ENCODE assay signal across 15 cellular contexts in the genomic region with DNA sequence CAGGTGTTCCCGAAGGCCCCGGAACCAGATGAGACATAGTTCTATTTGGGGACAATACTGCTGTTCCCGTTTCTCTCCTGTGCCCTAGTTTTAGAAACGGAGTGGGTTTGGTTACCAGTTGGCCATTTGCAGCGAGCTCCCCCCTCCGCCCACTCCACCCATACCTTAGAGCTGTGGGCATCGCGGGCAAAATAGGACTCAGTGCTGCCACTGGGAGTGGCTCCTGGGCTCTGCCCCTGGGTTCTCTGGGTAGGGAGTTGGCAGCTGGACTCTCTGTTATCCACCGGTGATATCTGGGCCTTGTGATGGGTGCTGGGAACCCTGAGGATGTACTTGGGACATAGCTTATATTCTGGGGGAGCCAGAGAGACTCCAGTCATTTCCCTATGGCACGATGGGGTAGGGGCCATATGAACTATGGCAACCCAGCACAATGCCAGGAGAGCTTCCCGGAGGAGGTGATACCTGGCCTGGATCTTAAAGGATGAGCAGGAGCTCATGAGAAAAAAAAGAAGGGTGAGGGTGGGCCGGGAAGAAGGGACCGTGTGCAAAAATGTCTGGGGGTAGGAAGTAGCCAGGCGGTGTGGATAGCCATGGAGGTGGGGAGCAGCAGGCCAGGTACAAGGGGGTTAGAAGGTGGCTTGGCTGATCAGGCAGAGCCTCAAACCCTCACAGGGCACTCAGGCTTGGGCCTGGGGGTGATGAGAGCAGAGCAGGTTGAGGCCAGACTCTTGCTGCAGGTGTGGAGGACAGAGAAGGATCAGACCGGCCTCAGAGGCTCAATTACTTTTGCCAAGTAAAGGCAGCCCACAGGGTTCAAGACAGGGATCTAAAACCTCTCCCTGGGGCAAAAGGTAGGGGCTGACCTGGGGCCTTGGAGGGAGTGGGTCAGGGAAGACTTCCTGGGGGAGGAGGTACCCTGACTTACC. TPM values are rescaled to one million over a fixed set of nuclear protein-coding genes. Genes with fewer than 3 reads are reported as not detected.
DNase-seq lines count a peak whose midpoint lies in the region; ATAC-seq and TF ChIP-seq lines count a peak whose summit lies in the region.
"Had no signal": no experiment of that assay in that cellular context is flagged by ENCODE, and none has a peak within 500 bp of the region (broad histone marks: within the 10 kb centered on the region; RNA-seq: fewer than 3 reads in every experiment).

No MANE protein-coding gene starts in this region.

- TF ChIP-seq EP300 in gastroesophageal sphincter (IDR thresholded peaks at IDR 0.05), result no peak

- H3K27me3 Mint-ChIP-seq in progenitor cell of endocrine pancreas, result no peaks in the 10 kb centered on the region

- peaks cover 9 to 55% (median 29%) of the 10 kb centered on the region in 11 experiments; a peak in 20 of 22 replicates for H3K36me3 ChIP-seq in BLaER1 treated with 17β-estradiol and CSF1 and Interleukin-3, amounts not matched to agents 10 nM and 100 nM
- H3K36me3 ChIP-seq in gastroesophageal sphincter (peaks cover 0 to 14% of the 10 kb centered on the region in 2 donors), vagina (no peaks in the 10 kb centered on the region)

- H3K4me3 Mint-ChIP-seq in progenitor cell of endocrine pancreas (ENCODE audit: low read depth), result no peak overlapping the region

- 69 to 84% methylated on average over 6 of the region's 15 CpGs for WGBS in gastroesophageal sphincter (ENCODE audit: low coverage in 1 of 2), 2 donors
- 78 to 80% methylated on average over 15 of the region's 15 CpGs for WGBS in lower leg skin, 2 donors

- H4K20me1 ChIP-seq in BLaER1 treated with 17β-estradiol and CSF1 and Interleukin-3, amounts not matched to agents 10 nM and 100 nM, result peaks cover 30 to 100% (median 95%) of the 10 kb centered on the region in 11 experiments

- peak overlapping the region in 7 of 10 experiments; percentile 42 to 62 (median 51); a peak in 11 of 20 replicates for H3K4me3 ChIP-seq in BLaER1 treated with 17β-estradiol and CSF1 and Interleukin-3, amounts not matched to agents 10 nM and 100 nM
- H3K4me3 ChIP-seq in gastroesophageal sphincter, result no peak overlapping the region
- no peak overlapping the region for H3K4me3 ChIP-seq in lower leg skin (ENCODE audit: low read depth, poor library complexity, severe bottlenecking)
- H3K4me3 ChIP-seq in vagina, result no peak overlapping the region
- H3K4me3 ChIP-seq: mucosa of descending colon had no signal

- peaks cover 4% of the 10 kb centered on the region for H3K4me1 Mint-ChIP-seq in progenitor cell of endocrine pancreas (ENCODE audit: low read depth)

- H3K9me3 ChIP-seq in BLaER1 treated with 17β-estradiol and CSF1 and Interleukin-3, amounts not matched to agents 10 nM and 100 nM (replicated peaks in 1 of 11), result no peaks in the 10 kb centered on the region
- H3K9me3 ChIP-seq in gastroesophageal sphincter (no peaks in the 10 kb centered on the region), vagina (no peaks in the 10 kb centered on the region)
- H3K9me3 ChIP-seq: mucosa of descending colon had no signal

- H3K9ac ChIP-seq in BLaER1 treated with 17β-estradiol and CSF1 and Interleukin-3, amounts not matched to agents 10 nM and 100 nM, result peak overlapping the region in 10 of 11 experiments; percentile 48 to 86 (median 80); a peak in 18 of 22 replicates

- no peak for TF ChIP-seq POLR2A in gastroesophageal sphincter (IDR thresholded peaks at IDR 0.05)
- no peak for TF ChIP-seq POLR2A in lower leg skin (IDR thresholded peaks at IDR 0.05)
- TF ChIP-seq POLR2A in vagina (IDR thresholded peaks at IDR 0.05), result no peak

- no peak for ATAC-seq in SK-N-SH treated with all-trans-retinoic acid at 6 μM for 48 hours
- ATAC-seq in gastroesophageal sphincter, result no peak

- H3K27ac Mint-ChIP-seq in progenitor cell of endocrine pancreas, result peak overlapping the region; percentile 49

- no peaks in the 10 kb centered on the region for H3K27me3 ChIP-seq in BLaER1 treated with 17β-estradiol and CSF1 and Interleukin-3, amounts not matched to agents 10 nM and 100 nM
- H3K27me3 ChIP-seq in gastroesophageal sphincter (no peaks in the 10 kb centered on the region), vagina (no peaks in the 10 kb centered on the region)

- no peaks in the 10 kb centered on the region for H3K9me3 Mint-ChIP-seq in progenitor cell of endocrine pancreas (ENCODE audit: low read depth)

- H3K4me2 ChIP-seq in BLaER1 treated with 17β-estradiol and CSF1 and Interleukin-3, amounts not matched to agents 10 nM and 100 nM, result peak overlapping the region; percentile 90 to 100 (median 96)

- TF ChIP-seq CTCF in gastroesophageal sphincter (IDR thresholded peaks at IDR 0.05) (no peak), progenitor cell of endocrine pancreas (IDR thresholded peaks at IDR 0.05; ENCODE audit: unreplicated experiment) (no peak), lower leg skin (IDR thresholded peaks at IDR 0.05) (no peak), vagina (IDR thresholded peaks at IDR 0.05) (no peak)

- H3K27ac ChIP-seq in BLaER1 treated with 17β-estradiol and CSF1 and Interleukin-3, amounts not matched to agents 10 nM and 100 nM, result peak overlapping the region in 10 of 11 experiments; percentile 45 to 97 (median 90); a peak in 19 of 22 replicates
- H3K27ac ChIP-seq in gastroesophageal sphincter, result peak overlapping the region in 3 of 4 donors; percentile 54 to 65 (median 63)
- H3K27ac ChIP-seq in vagina, result no peak overlapping the region
- H3K27ac ChIP-seq: WERI-Rb-1 had no signal

- H3K4me1 ChIP-seq in BLaER1 treated with 17β-estradiol and CSF1 and Interleukin-3, amounts not matched to agents 10 nM and 100 nM, result peaks cover 75 to 100% (median 98%) of the 10 kb centered on the region in 10 experiments
- H3K4me1 ChIP-seq in gastroesophageal sphincter (peaks cover 0 to 62% (median 18%) of the 10 kb centered on the region in 3 donors), vagina (peaks cover 78% of the 10 kb centered on the region)

- peaks cover 13% of the 10 kb centered on the region for H3K36me3 Mint-ChIP-seq in progenitor cell of endocrine pancreas (ENCODE audit: insufficient read depth)

- DNase-seq in progenitor cell of endocrine pancreas (ENCODE audit: low spot score, unreplicated experiment) (no peak), T-helper 9 cell (no peak), lower leg skin (ENCODE audit: low spot score in 2 of 2) (no peak), vagina (ENCODE audit: extremely low spot score in 2 of 2) (no peak), T1000 (lab: John Stamatoyannopoulos, UW) (no peak)
- DNase-seq: activated naive CD4-positive, alpha-beta T cell treated with Interleukin-2 at 50 U/mL for 16 hours; NCI-H1092 treated with DMSO at 0.1 percent for 48 hours; retina; stimulated activated CD4-positive, alpha-beta T cell treated with anti-CD3 and anti-CD28 coated beads, Interleukin-2, amount 100 ng/mL, for 24 hours; stimulated activated CD8-positive, alpha-beta memory T cell treated with anti-CD3 and anti-CD28 coated beads, Interleukin-4, amount 100 ng/mL, for 48 hours; WERI-Rb-1 had no signal

- intact Hi-C loops in lower leg skin (cut with DNase I; ENCODE audit: low total_unique reads) (no loop called here), vagina (cut with DNase I) (no loop called here)

TF ChIP-seq in SK-N-SH treated with all-trans-retinoic acid at 6 μM for 48 hours, 23 proteins besides CTCF, POLR2A, EP300 and RAD21:
- TF ChIP-seq ZFP3 (CRISPR knock-in tag; IDR thresholded peaks at IDR 0.05) (peak; percentile 91), TOX (CRISPR knock-in tag; IDR thresholded peaks at IDR 0.05; ENCODE audit: borderline replicate concordance) (no peak)

RNA-seq across cellular contexts. Expression of a gene that starts 9.6 kb away (rescaled TPM):
- 10 to 100 TPM; 30.6 to 54.7 (median 45.0) TPM for total RNA-seq in gastroesophageal sphincter
- total RNA-seq in progenitor cell of endocrine pancreas, result 126 and 128 TPM in 2 replicates
- total RNA-seq in lower leg skin, result 10 to 100 TPM; 21.8 to 30.9 (median 25.1) TPM
- 48.6 TPM for total RNA-seq in vagina

Comparison
In these comparisons a context has a peak if more than half of its experiments do, and no peak if none do; other contexts are left out.
1. H3K4me3 ChIP-seq: peak in BLaER1 treated with 17β-estradiol and CSF1 and Interleukin-3, amounts not matched to agents 10 nM and 100 nM (7 of 10); none in gastroesophageal sphincter (0 of 2), lower leg skin (single experiment) and vagina (0 of 2).